In genomic region chr1:225824522-225824921, GRCh38 we compare ENCODE assay signal across 15 cellular contexts. TPM values are rescaled to one million over a fixed set of nuclear protein-coding genes. Genes with fewer than 3 reads are reported as not detected.
DNase-seq lines count a peak whose midpoint lies in the region; ATAC-seq and TF ChIP-seq lines count a peak whose summit lies in the region.
"Had no signal": no experiment of that assay in that cellular context is flagged by ENCODE, and none has a peak within 500 bp of the region (broad histone marks: within the 10 kb centered on the region; RNA-seq: fewer than 3 reads in every experiment).

No MANE protein-coding gene starts in this region.

- no peaks in the 10 kb centered on the region for H3K27me3 ChIP-seq in lower lobe of right lung (ENCODE audit: low read depth)
- H3K27me3 ChIP-seq: upper lobe of left lung had no signal

- ATAC-seq in lower lobe of right lung (no peak), HG03039 (IDR thresholded peaks at IDR 0.05; ENCODE audit: unreplicated experiment) (no peak)

- no peak for TF ChIP-seq CTCF in lower lobe of right lung (IDR thresholded peaks at IDR 0.05)

- H3K36me3 ChIP-seq in lower lobe of right lung = peaks cover 23% of the 10 kb centered on the region

- no peaks in the 10 kb centered on the region for H3K9me3 ChIP-seq in lower lobe of right lung
- H3K9me3 ChIP-seq: upper lobe of left lung had no signal

- H3K4me1 ChIP-seq in lower lobe of right lung = peaks cover 71% of the 10 kb centered on the region

- intact Hi-C loops in lower lobe of right lung (cut with DNase I) = no loop called here

- H3K4me3 ChIP-seq in lower lobe of right lung = no peak overlapping the region
- H3K4me3 ChIP-seq: upper lobe of left lung had no signal

- DNase-seq in COR-L47 (lab: John Stamatoyannopoulos, UW) = peak; percentile 86
- peak; percentile 94 for DNase-seq in NCI-H146 treated with DMSO at 0.1 percent for 48 hours (lab: John Stamatoyannopoulos, UW; ENCODE audit: unreplicated experiment)
- DNase-seq in NCI-H748 treated with DMSO at 0.1 percent for 48 hours (lab: John Stamatoyannopoulos, UW) = peak; percentile 81
- no peak for DNase-seq in lower lobe of right lung
- no peak for DNase-seq in NCI-H446 treated with DMSO at 0.1 percent for 48 hours (lab: John Stamatoyannopoulos, UW)
- DNase-seq in NOMO-1 (lab: John Stamatoyannopoulos, UW; ENCODE audit: unreplicated experiment in 2 of 2) = no peak
- DNase-seq in kidney tubule cell (ENCODE audit: low spot score) = no peak
- DNase-seq: activated CD8-positive, alpha-beta memory T cell treated with anti-CD3 and anti-CD28 coated beads for 24 hours; activated effector memory CD4-positive, alpha-beta T cell treated with Interleukin-2 at 50 U/mL for 16 hours; DMS 273 treated with DMSO at 0.1 percent for 48 hours; IMR-90; NCI-H187 treated with DMSO at 0.1 percent for 48 hours; T1000 had no signal

- H3K27ac ChIP-seq in lower lobe of right lung = peak overlapping the region; percentile 7

RNA-seq across cellular contexts. Expression of gene EPHX1, which starts 14.6 kb away (rescaled TPM):
- 233 TPM for total RNA-seq in lower lobe of right lung

RNA-seq across cellular contexts. Expression of gene SRP9, which starts 46.9 kb away (rescaled TPM):
- total RNA-seq in lower lobe of right lung = 166 TPM

RNA-seq across cellular contexts. Expression of gene TMEM63A, which starts 57.7 kb away (rescaled TPM):
- 141 TPM for total RNA-seq in lower lobe of right lung

Comparison
In these comparisons a context has a peak if more than half of its experiments do, and no peak if none do; other contexts are left out.
1. DNase-seq: peak in COR-L47 (single experiment), NCI-H146 treated with DMSO at 0.1 percent for 48 hours (single experiment) and NCI-H748 treated with DMSO at 0.1 percent for 48 hours (single experiment); none in lower lobe of right lung (single experiment), NCI-H446 treated with DMSO at 0.1 percent for 48 hours (single experiment), NOMO-1 (0 of 2) and kidney tubule cell (single experiment).